Comparison of ENCODE assay signal across 21 cellular contexts in genomic region chr1:65985393-65986066, GRCh38.
DNase-seq lines count a peak whose midpoint lies in the region; FAIRE-seq lines count a peak whose summit lies in the region.
"Had no signal": no experiment of that assay in that cellular context is flagged by ENCODE, and none has a peak within 500 bp of the region (broad histone marks: within the 10 kb centered on the region; RNA-seq: fewer than 3 reads in every experiment).

No MANE protein-coding gene starts in this region.

- intact Hi-C loops in posterior vena cava (cut with DNase I) = no loop called here

- FAIRE-seq in A204.1 (lab: Jason Lieb, UNC) = peak; percentile 72
- FAIRE-seq: GM12892 had no signal

- peak overlapping the region; percentile 55 for H3K27ac ChIP-seq in cingulate gyrus (ENCODE audit: low read depth, low read length)
- H3K27ac ChIP-seq: BLaER1 had no signal

- DNase-seq in Ammon's horn (ENCODE audit: low spot score) = peak; percentile 51
- DNase-seq in midbrain (lab: John Stamatoyannopoulos, UW) = peak; percentile 58
- no peak for DNase-seq in posterior vena cava (ENCODE audit: low spot score)
- DNase-seq in NCI-H1048 (lab: John Stamatoyannopoulos, UW) = no peak
- DNase-seq in retina = no peak
- DNase-seq: ACHN; CD4-positive, CD25-positive, alpha-beta regulatory T cell; DMS153; DND-41; NCI-H1092 treated with DMSO at 0.1 percent for 48 hours; NCI-H146; NCI-H1930; NCI-H2107; NCI-H524; NCI-H748 treated with DMSO at 0.1 percent for 48 hours; RPMI8226; SHP77 had no signal

Comparison
In these comparisons a context has a peak if more than half of its experiments do, and no peak if none do; other contexts are left out.
1. DNase-seq: peak in Ammon's horn (single experiment) and midbrain (single experiment); none in posterior vena cava (single experiment), NCI-H1048 (single experiment) and retina (single experiment).